In genomic region chr7:66591801-66592596, GRCh38 we compare ENCODE assay signal across 8 cellular contexts. TPM values are rescaled to one million over a fixed set of nuclear protein-coding genes. Genes with fewer than 3 reads are reported as not detected.
A peak's percentile ranks its signal among the peaks of the same experiment; 100 is the strongest.
DNase-seq lines count a peak whose midpoint lies in the region; ATAC-seq and TF ChIP-seq lines count a peak whose summit lies in the region.

No MANE protein-coding gene starts in this region.

- H3K4me1 ChIP-seq in PC-9 (replicated peaks; ENCODE audit: insufficient read depth) = peaks cover 17% of the 10 kb centered on the region

- H3F3A ChIP-seq in PC-9 (ENCODE audit: insufficient read depth, low read depth) = no peaks in the 10 kb centered on the region

- H3K4me3 ChIP-seq in Jurkat, Clone E6-1 (ENCODE audit: low read length) = peak overlapping the region; percentile 80
- H3K4me3 ChIP-seq in PC-9 = peak overlapping the region; percentile 97

- intact Hi-C loops in PC-9 (cut with micrococcal nuclease; ENCODE audit: unreplicated experiment) = loop anchor here (1.0 to 5.0 kb wide), 3 partner anchors 35 to 90 kb away; partner anchors contain the start of gene KCTD7

- BruUV-seq in PC-9 (replicated peaks; lab: Mats Ljungman, UMichigan) = no TSS peak

- ATAC-seq in GM21717 (IDR thresholded peaks at IDR 0.05; ENCODE audit: unreplicated experiment) (peak; percentile 96), naive B cell (ENCODE audit: low read depth in 2 of 2) (peak; percentile 97 to 98)
- peak; percentile 99 for ATAC-seq in stimulated activated effector memory CD8-positive, alpha-beta T cell treated with anti-CD3 and anti-CD28 coated beads, Interleukin-12 subunit alpha, Interleukin-12 subunit beta, amount 100 ng/mL, for 72 hours

- peaks cover 19% of the 10 kb centered on the region; the same call in 1 of the 2 replicates for H4K20me1 ChIP-seq in PC-9 (ENCODE audit: insufficient read depth)

- H3K36me3 Mint-ChIP-seq in naive B cell = no peaks in the 10 kb centered on the region
- peaks cover 34% of the 10 kb centered on the region for H3K36me3 Mint-ChIP-seq in stimulated activated effector memory CD8-positive, alpha-beta T cell treated with anti-CD3 and anti-CD28 coated beads, Interleukin-12 subunit alpha, Interleukin-12 subunit beta, amount 100 ng/mL, for 72 hours

- H3K27me3 Mint-ChIP-seq in naive B cell = no peaks in the 10 kb centered on the region

- TF ChIP-seq CTCF in PC-9 (conservative IDR thresholded peaks at IDR 0.05) = no peak

- peak; percentile 85 for DNase-seq in DMS53 treated with DMSO at 0.1 percent for 48 hours (lab: John Stamatoyannopoulos, UW; ENCODE audit: unreplicated experiment)
- DNase-seq in Jurkat, Clone E6-1 (ENCODE audit: low read depth, low spot score) = peak; percentile 87
- DNase-seq in PC-9 = peak; percentile 81 to 89
- DNase-seq in activated T-helper 1 cell treated with Interleukin-2 at 50 U/mL for 16 hours (ENCODE audit: low read depth) = peak; percentile 81
- peak; percentile 84 for DNase-seq in fibroblast of gingiva (ENCODE audit: low read depth)
- peak; percentile 85 for DNase-seq in naive B cell
- peak; percentile 71 to 93 for DNase-seq in stimulated activated effector memory CD8-positive, alpha-beta T cell treated with anti-CD3 and anti-CD28 coated beads, Interleukin-12 subunit alpha, Interleukin-12 subunit beta, amount 100 ng/mL, for 72 hours (ENCODE audit: low spot score in 2 of 2)

- peak overlapping the region; percentile 91 to 99 (median 97) for H3K4me3 Mint-ChIP-seq in naive B cell
- H3K4me3 Mint-ChIP-seq in stimulated activated effector memory CD8-positive, alpha-beta T cell treated with anti-CD3 and anti-CD28 coated beads, Interleukin-12 subunit alpha, Interleukin-12 subunit beta, amount 100 ng/mL, for 72 hours = peak overlapping the region; percentile 91

- CTCF ChIA-PET in PC-9 (lab: Charles Lee) = no interaction called here

- H3K4me1 Mint-ChIP-seq in naive B cell = peaks cover 33 to 53% (median 41%) of the 10 kb centered on the region in 3 donors
- peaks cover 34% of the 10 kb centered on the region for H3K4me1 Mint-ChIP-seq in stimulated activated effector memory CD8-positive, alpha-beta T cell treated with anti-CD3 and anti-CD28 coated beads, Interleukin-12 subunit alpha, Interleukin-12 subunit beta, amount 100 ng/mL, for 72 hours

- peak overlapping the region; percentile 43 for H3K27ac ChIP-seq in PC-9

- no peaks in the 10 kb centered on the region for H3K9me2 ChIP-seq in PC-9 (ENCODE audit: insufficient read depth)

- no peaks in the 10 kb centered on the region for H3K9me3 ChIP-seq in PC-9 (ENCODE audit: insufficient read depth, low read depth)

- no peaks in the 10 kb centered on the region for H3K27me3 ChIP-seq in PC-9 (ENCODE audit: insufficient read depth, low read depth)

- POLR2A ChIA-PET in PC-9 (lab: Charles Lee; ENCODE audit: unreplicated experiment) = no interaction called here

- H3K27ac Mint-ChIP-seq in naive B cell = peak overlapping the region; percentile 95 to 99 (median 98)
- H3K27ac Mint-ChIP-seq in stimulated activated effector memory CD8-positive, alpha-beta T cell treated with anti-CD3 and anti-CD28 coated beads, Interleukin-12 subunit alpha, Interleukin-12 subunit beta, amount 100 ng/mL, for 72 hours = peak overlapping the region; percentile 98

- H3K79me2 ChIP-seq in PC-9 (ENCODE audit: low read depth) = peaks cover 55% of the 10 kb centered on the region

- H3K36me3 ChIP-seq in PC-9 (ENCODE audit: low read depth) = no peaks in the 10 kb centered on the region

- peak overlapping the region; percentile 87 for H2AFZ ChIP-seq in PC-9

- H3K4me2 ChIP-seq in PC-9 = peak overlapping the region; percentile 84

- no peaks in the 10 kb centered on the region for H3K9me3 Mint-ChIP-seq in naive B cell
- no peaks in the 10 kb centered on the region for H3K9me3 Mint-ChIP-seq in stimulated activated effector memory CD8-positive, alpha-beta T cell treated with anti-CD3 and anti-CD28 coated beads, Interleukin-12 subunit alpha, Interleukin-12 subunit beta, amount 100 ng/mL, for 72 hours

RNA-seq across cellular contexts. Expression of gene KCTD7, which starts 36.7 kb away (rescaled TPM):
- 9.6 TPM for polyA plus RNA-seq in Jurkat, Clone E6-1 (2012; ENCODE audit: insufficient read depth, insufficient read length)
- 7.1 and 9.8 TPM in 2 replicates for total RNA-seq in PC-9 (2021)
- polyA plus RNA-seq in naive B cell (ENCODE audit: low read depth in 6 of 6) = 1 to 10 TPM; 6.5 to 9.7 (median 8.8) TPM

Comparison
In these comparisons a context has a peak if more than half of its experiments do, and no peak if none do; other contexts are left out.
1. Peak in every context shown above with its lines: DNase-seq, ATAC-seq, H3K4me3 ChIP-seq and H3K27ac ChIP-seq.